Comparison of ENCODE assay signal across 1 cellular context in genomic region chr16:57300387-57301125, GRCh38.
TF ChIP-seq lines count a peak whose summit lies in the region.

No MANE protein-coding gene starts in this region.

TF ChIP-seq in HepG2, 621 proteins besides CTCF, POLR2A, EP300 and RAD21 (continued from another document and continues in another):
- TF ChIP-seq PBX3 (CRISPR knock-in tag; IDR thresholded peaks at IDR 0.05; ENCODE audit: borderline replicate concordance) (no peak), ZNF180 (CRISPR knock-in tag; IDR thresholded peaks at IDR 0.05; ENCODE audit: borderline replicate concordance, low read depth) (0 out of 2 replicates have a peak, but pooled peaks have one; percentile 78), ZNF784 (CRISPR knock-in tag; IDR thresholded peaks at IDR 0.05; ENCODE audit: borderline replicate concordance) (0 out of 2 replicates have a peak, but pooled peaks have one; percentile 80), ZNF18 (CRISPR knock-in tag; IDR thresholded peaks at IDR 0.05; ENCODE audit: insufficient replicate concordance) (no peak), ZFP36 (IDR thresholded peaks at IDR 0.05; ENCODE audit: borderline replicate concordance, low read depth, low read length, partially characterized antibody) (peak; percentile 21), ZFP91 (CRISPR knock-in tag; IDR thresholded peaks at IDR 0.05; ENCODE audit: borderline replicate concordance) (peak; percentile 85), HNRNPLL (IDR thresholded peaks at IDR 0.05; ENCODE audit: low read depth, low read length, poor library complexity, severe bottlenecking) (peak; percentile 33), SOX6 (IDR thresholded peaks at IDR 0.05) (no peak), SOX6 (CRISPR knock-in tag; IDR thresholded peaks at IDR 0.05) (peak; percentile 71), TEF (CRISPR knock-in tag; IDR thresholded peaks at IDR 0.05) (no peak; the same call in 1 of the 2 replicates), TFE3 (CRISPR knock-in tag; IDR thresholded peaks at IDR 0.05) (peak; percentile 38), RFX3 (CRISPR knock-in tag; IDR thresholded peaks at IDR 0.05) (peak; percentile 33; the same call in 1 of the 2 replicates), ZNF564 (CRISPR knock-in tag; IDR thresholded peaks at IDR 0.05) (0 out of 2 replicates have a peak, but pooled peaks have one; percentile 2), ZNF326 (CRISPR knock-in tag; IDR thresholded peaks at IDR 0.05; ENCODE audit: borderline replicate concordance) (no peak; the same call in 1 of the 2 replicates), TFAP4 (IDR thresholded peaks at IDR 0.05; ENCODE audit: borderline replicate concordance, low read depth) (peak; percentile 12; the same call in 1 of the 2 replicates), FOXO1 (CRISPR knock-in tag; IDR thresholded peaks at IDR 0.05) (peak; percentile 86), ARNT (IDR thresholded peaks at IDR 0.05) (no peak), PRPF4 (IDR thresholded peaks at IDR 0.05; ENCODE audit: low read depth, low read length, poor library complexity, severe bottlenecking) (peak; percentile 12), YY1 (IDR thresholded peaks at IDR 0.05; ENCODE audit: insufficient read depth, insufficient replicate concordance, low read depth, low read length) (peak; percentile 70), ZKSCAN8 (CRISPR knock-in tag; IDR thresholded peaks at IDR 0.05; ENCODE audit: borderline replicate concordance) (peak; percentile 87; the same call in 1 of the 2 replicates), CC2D1A (CRISPR knock-in tag; IDR thresholded peaks at IDR 0.05) (no peak), ZNF75D (CRISPR knock-in tag; IDR thresholded peaks at IDR 0.05; ENCODE audit: borderline replicate concordance) (no peak), ZNF558 (CRISPR knock-in tag; IDR thresholded peaks at IDR 0.05; ENCODE audit: borderline replicate concordance) (peak; percentile 84; the same call in 1 of the 2 replicates), MED8 (CRISPR knock-in tag; IDR thresholded peaks at IDR 0.05; ENCODE audit: insufficient replicate concordance) (no peak), TBX2 (CRISPR knock-in tag; IDR thresholded peaks at IDR 0.05; ENCODE audit: borderline replicate concordance) (peak; percentile 84)
- TF ChIP-seq, protein P1, sequence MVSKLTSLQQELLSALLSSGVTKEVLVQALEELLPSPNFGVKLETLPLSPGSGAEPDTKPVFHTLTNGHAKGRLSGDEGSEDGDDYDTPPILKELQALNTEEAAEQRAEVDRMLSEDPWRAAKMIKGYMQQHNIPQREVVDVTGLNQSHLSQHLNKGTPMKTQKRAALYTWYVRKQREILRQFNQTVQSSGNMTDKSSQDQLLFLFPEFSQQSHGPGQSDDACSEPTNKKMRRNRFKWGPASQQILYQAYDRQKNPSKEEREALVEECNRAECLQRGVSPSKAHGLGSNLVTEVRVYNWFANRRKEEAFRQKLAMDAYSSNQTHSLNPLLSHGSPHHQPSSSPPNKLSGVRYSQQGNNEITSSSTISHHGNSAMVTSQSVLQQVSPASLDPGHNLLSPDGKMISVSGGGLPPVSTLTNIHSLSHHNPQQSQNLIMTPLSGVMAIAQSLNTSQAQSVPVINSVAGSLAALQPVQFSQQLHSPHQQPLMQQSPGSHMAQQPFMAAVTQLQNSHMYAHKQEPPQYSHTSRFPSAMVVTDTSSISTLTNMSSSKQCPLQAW (CRISPR knock-in tag; IDR thresholded peaks at IDR 0.05), result peak; percentile 88; the same call in 1 of the 2 replicates
- TF ChIP-seq, protein P2, sequence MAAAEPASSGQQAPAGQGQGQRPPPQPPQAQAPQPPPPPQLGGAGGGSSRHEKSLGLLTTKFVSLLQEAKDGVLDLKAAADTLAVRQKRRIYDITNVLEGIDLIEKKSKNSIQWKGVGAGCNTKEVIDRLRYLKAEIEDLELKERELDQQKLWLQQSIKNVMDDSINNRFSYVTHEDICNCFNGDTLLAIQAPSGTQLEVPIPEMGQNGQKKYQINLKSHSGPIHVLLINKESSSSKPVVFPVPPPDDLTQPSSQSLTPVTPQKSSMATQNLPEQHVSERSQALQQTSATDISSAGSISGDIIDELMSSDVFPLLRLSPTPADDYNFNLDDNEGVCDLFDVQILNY (CRISPR knock-in tag; conservative IDR thresholded peaks at IDR 0.05), result 0 out of 2 replicates have a peak, but pooled peaks have one; percentile 27
- TF ChIP-seq, protein P3, sequence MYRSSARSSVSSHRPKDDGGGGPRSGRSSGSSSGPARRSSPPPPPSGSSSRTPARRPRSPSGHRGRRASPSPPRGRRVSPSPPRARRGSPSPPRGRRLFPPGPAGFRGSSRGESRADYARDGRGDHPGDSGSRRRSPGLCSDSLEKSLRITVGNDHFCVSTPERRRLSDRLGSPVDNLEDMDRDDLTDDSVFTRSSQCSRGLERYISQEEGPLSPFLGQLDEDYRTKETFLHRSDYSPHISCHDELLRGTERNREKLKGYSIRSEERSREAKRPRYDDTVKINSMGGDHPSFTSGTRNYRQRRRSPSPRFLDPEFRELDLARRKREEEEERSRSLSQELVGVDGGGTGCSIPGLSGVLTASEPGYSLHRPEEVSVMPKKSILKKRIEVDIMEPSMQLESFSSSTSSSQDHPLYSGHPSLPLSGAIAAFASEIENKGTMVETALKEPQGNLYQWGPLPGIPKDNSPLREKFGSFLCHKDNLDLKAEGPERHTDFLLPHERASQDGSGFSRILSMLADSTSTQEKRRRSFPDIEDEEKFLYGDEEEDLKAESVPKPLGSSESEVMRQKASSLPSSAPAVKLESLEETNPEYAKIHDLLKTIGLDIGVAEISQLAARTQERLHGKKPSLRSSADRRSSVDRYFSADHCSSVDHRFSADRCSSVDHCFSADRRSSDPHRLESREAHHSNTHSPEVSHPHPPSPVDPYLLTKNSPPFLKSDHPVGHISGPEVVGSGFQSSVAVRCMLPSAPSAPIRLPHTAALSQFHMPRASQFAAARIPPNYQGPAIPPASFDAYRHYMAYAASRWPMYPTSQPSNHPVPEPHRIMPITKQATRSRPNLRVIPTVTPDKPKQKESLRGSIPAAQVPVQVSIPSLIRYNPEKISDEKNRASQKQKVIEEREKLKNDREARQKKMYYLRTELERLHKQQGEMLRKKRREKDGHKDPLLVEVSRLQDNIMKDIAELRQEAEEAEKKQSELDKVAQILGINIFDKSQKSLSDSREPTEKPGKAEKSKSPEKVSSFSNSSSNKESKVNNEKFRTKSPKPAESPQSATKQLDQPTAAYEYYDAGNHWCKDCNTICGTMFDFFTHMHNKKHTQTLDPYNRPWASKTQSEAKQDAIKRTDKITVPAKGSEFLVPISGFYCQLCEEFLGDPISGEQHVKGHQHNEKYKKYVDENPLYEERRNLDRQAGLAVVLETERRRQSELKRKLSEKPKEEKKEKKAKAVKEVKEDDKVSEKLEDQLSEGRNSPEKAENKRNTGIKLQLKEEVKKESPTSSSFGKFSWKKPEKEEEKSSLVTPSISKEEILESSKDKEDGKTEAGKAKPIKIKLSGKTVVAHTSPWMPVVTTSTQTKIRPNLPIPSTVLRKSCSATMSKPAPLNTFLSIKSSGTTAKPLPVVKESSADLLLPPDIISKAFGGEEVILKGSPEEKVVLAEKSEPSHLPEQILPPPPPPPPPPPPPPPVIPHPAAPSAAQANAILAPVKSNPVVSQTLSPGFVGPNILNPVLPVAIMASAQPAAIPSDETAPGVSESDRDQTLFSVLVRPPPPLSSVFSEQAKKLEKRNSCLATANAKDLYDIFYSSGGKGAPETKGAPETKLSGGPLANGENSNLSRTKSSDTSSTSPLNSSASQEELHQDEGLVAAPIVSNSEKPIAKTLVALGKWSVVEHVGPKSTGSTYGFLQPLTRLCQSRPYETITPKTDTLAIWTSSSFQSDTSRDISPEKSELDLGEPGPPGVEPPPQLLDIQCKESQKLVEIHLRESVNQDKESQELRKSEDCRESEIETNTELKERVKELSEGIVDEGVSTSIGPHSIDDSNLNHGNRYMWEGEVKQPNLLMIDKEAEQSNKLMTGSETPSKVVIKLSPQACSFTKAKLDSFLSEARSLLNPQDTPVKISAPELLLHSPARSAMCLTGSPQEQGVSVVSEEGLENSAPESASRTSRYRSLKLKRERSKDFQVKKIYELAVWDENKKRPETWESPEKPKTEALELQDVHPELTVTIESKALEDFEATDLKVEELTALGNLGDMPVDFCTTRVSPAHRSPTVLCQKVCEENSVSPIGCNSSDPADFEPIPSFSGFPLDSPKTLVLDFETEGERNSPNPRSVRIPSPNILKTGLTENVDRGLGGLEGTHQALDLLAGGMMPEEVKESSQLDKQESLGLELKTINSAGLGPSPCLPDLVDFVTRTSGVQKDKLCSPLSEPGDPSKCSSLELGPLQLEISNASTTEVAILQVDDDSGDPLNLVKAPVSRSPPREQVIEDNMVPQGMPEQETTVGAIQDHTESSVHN (CRISPR knock-in tag; IDR thresholded peaks at IDR 0.05), result peak; percentile 76; the same call in 1 of the 2 replicates
